ENCODE assay signal across 9 cellular contexts in genomic region chr19:56105090-56105701, GRCh38. TPM values are rescaled to one million over a fixed set of nuclear protein-coding genes. Genes with fewer than 3 reads are reported as not detected.
A peak's percentile ranks its signal among the peaks of the same experiment; 100 is the strongest.
DNase-seq lines count a peak whose midpoint lies in the region; ATAC-seq and TF ChIP-seq lines count a peak whose summit lies in the region.
"Had no signal": no experiment of that assay in that cellular context is flagged by ENCODE, and none has a peak within 500 bp of the region (broad histone marks: within the 10 kb centered on the region; RNA-seq: fewer than 3 reads in every experiment).

No MANE protein-coding gene starts in this region.

- peaks cover 28% of the 10 kb centered on the region for H3K36me3 ChIP-seq in lower lobe of right lung

- H3K4me3 ChIP-seq in lower lobe of right lung = peak overlapping the region; percentile 29

- peak; percentile 77 for TF ChIP-seq CTCF in lower lobe of right lung (IDR thresholded peaks at IDR 0.05)

- peak; percentile 8 for DNase-seq in DMS153 treated with DMSO at 0.1 percent for 48 hours (lab: John Stamatoyannopoulos, UW; ENCODE audit: unreplicated experiment)
- peak; percentile 65 for DNase-seq in NCI-H146 (lab: John Stamatoyannopoulos, UW)
- DNase-seq in activated CD4-positive, alpha-beta T cell treated with anti-CD3 and anti-CD28 coated beads, Interleukin-2, amount 50 U/mL, for 48 hours = peak; percentile 48 to 64
- peak; percentile 41 for DNase-seq in effector CD8-positive, alpha-beta T cell (lab: John Stamatoyannopoulos, UW)
- peak; percentile 90 for DNase-seq in lower lobe of right lung
- peak; percentile 18 for DNase-seq in stimulated activated CD8-positive, alpha-beta memory T cell treated with anti-CD3 and anti-CD28 coated beads, Interleukin-15, amount 100 ng/mL, for 1 hour (ENCODE audit: low read depth)

- intact Hi-C loops in lower lobe of right lung (cut with DNase I) = no loop called here

- no peaks in the 10 kb centered on the region for H3K9me3 ChIP-seq in lower lobe of right lung

- peaks cover 41% of the 10 kb centered on the region for H3K4me1 ChIP-seq in lower lobe of right lung

- H3K27me3 ChIP-seq in lower lobe of right lung (ENCODE audit: low read depth) = no peaks in the 10 kb centered on the region

- peak overlapping the region; percentile 80 for H3K27ac ChIP-seq in lower lobe of right lung
- H3K27ac ChIP-seq: KMS-11 had no signal

- ATAC-seq in lower lobe of right lung = peak; percentile 89 to 91
- no peak for ATAC-seq in GM21619 (IDR thresholded peaks at IDR 0.05; ENCODE audit: unreplicated experiment)
- ATAC-seq in HG02973 (IDR thresholded peaks at IDR 0.05; ENCODE audit: unreplicated experiment) = no peak

RNA-seq across cellular contexts. Expression of gene ZNF787, which starts 15.9 kb away (rescaled TPM):
- 32.4 TPM for total RNA-seq in lower lobe of right lung

RNA-seq across cellular contexts. Expression of gene ZNF444, which starts 35.9 kb away (rescaled TPM):
- 38.7 TPM for total RNA-seq in lower lobe of right lung

Comparison
In these comparisons a context has a peak if more than half of its experiments do, and no peak if none do; other contexts are left out.
1. DNase-seq: peak in every context shown above with its lines; median percentile 90 in lower lobe of right lung; 65 in NCI-H146; 56 in activated CD4-positive, alpha-beta T cell treated with anti-CD3 and anti-CD28 coated beads, Interleukin-2, amount 50 U/mL, for 48 hours; 41 in effector CD8-positive, alpha-beta T cell; 18 in stimulated activated CD8-positive, alpha-beta memory T cell treated with anti-CD3 and anti-CD28 coated beads, Interleukin-15, amount 100 ng/mL, for 1 hour; 8 in DMS153 treated with DMSO at 0.1 percent for 48 hours.
2. ATAC-seq: peak in lower lobe of right lung (2 of 2); none in GM21619 (single experiment) and HG02973 (single experiment).